In the genomic region with DNA sequence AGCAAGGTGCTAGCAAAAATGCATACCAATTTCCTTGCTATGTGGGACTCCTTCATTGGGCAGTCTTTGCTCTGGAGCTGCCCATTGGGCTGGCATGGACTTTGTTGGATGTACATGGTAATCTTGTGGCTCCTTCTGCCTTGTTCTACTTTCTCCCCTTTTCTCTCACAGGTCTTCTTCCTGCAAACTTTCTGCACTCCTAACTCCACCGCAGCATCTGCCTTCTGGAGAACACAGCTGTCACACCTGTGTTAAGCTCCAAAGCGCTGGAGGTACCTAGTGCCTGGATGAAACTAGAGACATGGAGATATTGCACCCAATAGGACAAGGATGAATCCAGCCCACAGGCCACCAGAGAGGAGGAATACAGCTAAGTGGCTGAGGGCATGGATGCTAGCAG, we compare ENCODE assay signal across 20 cellular contexts.
DNase-seq lines count a peak whose midpoint lies in the region; ATAC-seq, FAIRE-seq and TF ChIP-seq lines count a peak whose summit lies in the region.
"Had no signal": no experiment of that assay in that cellular context is flagged by ENCODE, and none has a peak within 500 bp of the region (broad histone marks: within the 10 kb centered on the region; RNA-seq: fewer than 3 reads in every experiment).

No MANE protein-coding gene starts in this region.

- H2AFZ ChIP-seq in H9 (ENCODE audit: low read length): no peak overlapping the region
- H2AFZ ChIP-seq: GM23248 had no signal

- no peaks in the 10 kb centered on the region for H3K4me1 ChIP-seq in H9 (ENCODE audit: insufficient read depth, low read length)
- no peaks in the 10 kb centered on the region for H3K4me1 ChIP-seq in pancreas
- H3K4me1 ChIP-seq: Caco-2 had no signal

- H4K8ac ChIP-seq in H9 (replicated peaks; ENCODE audit: insufficient read length, low read depth, low read length): no peak overlapping the region

- POLR2A ChIA-PET in WTC11 (lab: Charles Lee): no interaction called here

- H3K4me3 Mint-ChIP-seq in H9 (no peak overlapping the region), WTC11 (no peak overlapping the region), memory B cell (no peak overlapping the region)
- H3K4me3 Mint-ChIP-seq: B cell; CD4-positive, CD25-positive, alpha-beta regulatory T cell; CD8-positive, alpha-beta T cell had no signal

- no peak overlapping the region for H3K4ac ChIP-seq in H9 (ENCODE audit: low read depth, low read length)

- H2BK15ac ChIP-seq in H9 (ENCODE audit: low read depth, low read length): no peak overlapping the region

- H4K20me1 ChIP-seq in H9 (ENCODE audit: control insufficient read depth, insufficient read depth, insufficient read length): no peaks in the 10 kb centered on the region
- H4K20me1 ChIP-seq: BLaER1 had no signal

- no peak overlapping the region for H2BK20ac ChIP-seq in H9 (ENCODE audit: low read depth, low read length, poor library complexity, severe bottlenecking)

- intact Hi-C loops in pancreas (cut with DNase I): no loop called here

- H2AK5ac ChIP-seq in H9 (ENCODE audit: insufficient read length, low read length): no peak overlapping the region

- DNase-seq in H9: peak; percentile 22
- DNase-seq in WTC11 (ENCODE audit: low spot score): no peak
- no peak for DNase-seq in memory B cell (ENCODE audit: low spot score in 2 of 2)
- DNase-seq in hippocampal formation (lab: John Stamatoyannopoulos, UW): no peak
- no peak for DNase-seq in iPS-NIHi7 (ENCODE audit: extremely low spot score)
- DNase-seq in pancreas: no peak
- DNase-seq: Caco-2; CD4-positive, CD25-positive, alpha-beta regulatory T cell; CD8-positive, alpha-beta T cell; DMS153; DND-41; GM23248; H7 had no signal

- CTCF ChIA-PET in WTC11 (lab: Charles Lee): interaction anchor here (0.9 kb wide), 1 partner anchor 15 kb away, joined by 3 read pairs; no protein-coding TSS in a partner anchor

- H2BK120ac ChIP-seq in H9 (ENCODE audit: low read depth, low read length, poor library complexity, severe bottlenecking): no peak overlapping the region

- H3K79me2 ChIP-seq in H9 (ENCODE audit: insufficient read depth, low read length): no peaks in the 10 kb centered on the region

- H3K56ac ChIP-seq in H9 (ENCODE audit: insufficient read length, low read depth, low read length): no peak overlapping the region

- H3K27me3 Mint-ChIP-seq in H9 (ENCODE audit: low read depth) (peaks cover 11% of the 10 kb centered on the region; the same call in 1 of the 2 replicates), WTC11 (ENCODE audit: low read depth) (peaks cover 3% of the 10 kb centered on the region; the same call in 1 of the 2 replicates), memory B cell (no peaks in the 10 kb centered on the region)
- H3K27me3 Mint-ChIP-seq: B cell; CD4-positive, CD25-positive, alpha-beta regulatory T cell had no signal

- H3K27ac ChIP-seq in H9 (ENCODE audit: insufficient read length, low read depth, low read length) (no peak overlapping the region), pancreas (no peak overlapping the region)
- H3K27ac ChIP-seq: BLaER1, C4-2B, GM23248 had no signal

- no CpG with 5 or more reads among the region's 2 CpGs for WGBS in H9 (ENCODE audit: extremely low coverage, insufficient read length, low lambda C conversion rate)
- 88 to 93% methylated on average over 2 of the region's 2 CpGs for WGBS in pancreas, 2 donors

- no peak for ATAC-seq in WTC11
- ATAC-seq in memory B cell (ENCODE audit: low read depth): no peak
- ATAC-seq in pancreas: no peak
- ATAC-seq: CD8-positive, alpha-beta T cell; HCT116 had no signal

- no peaks in the 10 kb centered on the region for H3K79me1 ChIP-seq in H9 (ENCODE audit: insufficient read depth, low read depth, low read length, poor library complexity, severe bottlenecking)

- H4K5ac ChIP-seq in H9 (ENCODE audit: insufficient read length, low read depth, low read length): no peak overlapping the region

- FAIRE-seq in pancreas (lab: Jason Lieb, UNC): no peak
- FAIRE-seq: G401.6, GM12892, H1 had no signal

- H3K23me2 ChIP-seq in H9 (ENCODE audit: insufficient read length, low read depth, low read length, poor library complexity, severe bottlenecking): no peaks in the 10 kb centered on the region

- H3K27ac Mint-ChIP-seq in H9: no peak overlapping the region
- H3K27ac Mint-ChIP-seq in WTC11: peak overlapping the region; percentile 55
- H3K27ac Mint-ChIP-seq in memory B cell: peak overlapping the region; percentile 97
- H3K27ac Mint-ChIP-seq: B cell; CD4-positive, CD25-positive, alpha-beta regulatory T cell; CD8-positive, alpha-beta T cell had no signal

- H3T11ph ChIP-seq in H9 (ENCODE audit: low read length): no peak overlapping the region

- no peaks in the 10 kb centered on the region; the same call in 1 of the 2 replicates for H3K27me3 ChIP-seq in H9 (ENCODE audit: insufficient read depth, low read length)
- H3K27me3 ChIP-seq in pancreas: no peaks in the 10 kb centered on the region
- H3K27me3 ChIP-seq: BLaER1 had no signal

- no peaks in the 10 kb centered on the region for H3K9me3 ChIP-seq in H9 (ENCODE audit: control insufficient read depth, low read depth, low read length)
- H3K9me3 ChIP-seq in pancreas: no peaks in the 10 kb centered on the region
- H3K9me3 ChIP-seq: BLaER1, Caco-2 had no signal

- H3K4me3 ChIP-seq in pancreas: no peak overlapping the region
- H3K4me3 ChIP-seq: BLaER1, GM23248 had no signal

- no peaks in the 10 kb centered on the region for H3K36me3 ChIP-seq in pancreas
- H3K36me3 ChIP-seq: BLaER1 had no signal

- TF ChIP-seq CTCF in H9 (conservative IDR thresholded peaks at IDR 0.05) (no peak), WTC11 (IDR thresholded peaks at IDR 0.05) (no peak), pancreas (IDR thresholded peaks at IDR 0.05) (no peak)

- H3K4me2 ChIP-seq in H9 (ENCODE audit: insufficient read depth, insufficient read length, low read length): no peak overlapping the region
- H3K4me2 ChIP-seq: BLaER1 had no signal

- H3K14ac ChIP-seq in H9 (ENCODE audit: insufficient read depth, low read length): no peak overlapping the region; the same call in 1 of the 2 replicates

- H2BK5ac ChIP-seq in H9 (ENCODE audit: insufficient read length, low read length): no peak overlapping the region

- no peak overlapping the region for H4K91ac ChIP-seq in H9 (ENCODE audit: insufficient read length, low read depth, low read length)

- H3K4me1 Mint-ChIP-seq in H9: peaks cover 5 to 6% of the 10 kb centered on the region in 2 experiments; a peak in 3 of 4 replicates
- H3K4me1 Mint-ChIP-seq in WTC11: no peaks in the 10 kb centered on the region
- peaks cover 36% of the 10 kb centered on the region for H3K4me1 Mint-ChIP-seq in memory B cell

- no peaks in the 10 kb centered on the region for H3K36me3 Mint-ChIP-seq in H9 (ENCODE audit: insufficient read depth in 1 of 3, low read depth in 3 of 3)
- no peaks in the 10 kb centered on the region for H3K36me3 Mint-ChIP-seq in WTC11
- H3K36me3 Mint-ChIP-seq in memory B cell: no peaks in the 10 kb centered on the region
- H3K36me3 Mint-ChIP-seq: CD4-positive, CD25-positive, alpha-beta regulatory T cell; CD8-positive, alpha-beta T cell had no signal

- H3K18ac ChIP-seq in H9 (ENCODE audit: insufficient read length, low read depth, low read length): no peak overlapping the region

- H2BK12ac ChIP-seq in H9 (ENCODE audit: insufficient read length, low read depth, low read length): no peak overlapping the region

- H3K9ac ChIP-seq in H9 (ENCODE audit: extremely low read depth, insufficient read length, low read length): no peak overlapping the region
- H3K9ac ChIP-seq: BLaER1, GM23248 had no signal

- no peak overlapping the region for H3K23ac ChIP-seq in H9 (ENCODE audit: insufficient read length, low read depth, low read length)

- no peaks in the 10 kb centered on the region for H3K9me3 Mint-ChIP-seq in H9
- no peaks in the 10 kb centered on the region for H3K9me3 Mint-ChIP-seq in WTC11
- no peaks in the 10 kb centered on the region for H3K9me3 Mint-ChIP-seq in memory B cell
- H3K9me3 Mint-ChIP-seq: CD4-positive, CD25-positive, alpha-beta regulatory T cell; CD8-positive, alpha-beta T cell had no signal

TF ChIP-seq in WTC11, 78 proteins besides CTCF, POLR2A, EP300 and RAD21 (continues in another document):
- TF ChIP-seq, protein P1, sequence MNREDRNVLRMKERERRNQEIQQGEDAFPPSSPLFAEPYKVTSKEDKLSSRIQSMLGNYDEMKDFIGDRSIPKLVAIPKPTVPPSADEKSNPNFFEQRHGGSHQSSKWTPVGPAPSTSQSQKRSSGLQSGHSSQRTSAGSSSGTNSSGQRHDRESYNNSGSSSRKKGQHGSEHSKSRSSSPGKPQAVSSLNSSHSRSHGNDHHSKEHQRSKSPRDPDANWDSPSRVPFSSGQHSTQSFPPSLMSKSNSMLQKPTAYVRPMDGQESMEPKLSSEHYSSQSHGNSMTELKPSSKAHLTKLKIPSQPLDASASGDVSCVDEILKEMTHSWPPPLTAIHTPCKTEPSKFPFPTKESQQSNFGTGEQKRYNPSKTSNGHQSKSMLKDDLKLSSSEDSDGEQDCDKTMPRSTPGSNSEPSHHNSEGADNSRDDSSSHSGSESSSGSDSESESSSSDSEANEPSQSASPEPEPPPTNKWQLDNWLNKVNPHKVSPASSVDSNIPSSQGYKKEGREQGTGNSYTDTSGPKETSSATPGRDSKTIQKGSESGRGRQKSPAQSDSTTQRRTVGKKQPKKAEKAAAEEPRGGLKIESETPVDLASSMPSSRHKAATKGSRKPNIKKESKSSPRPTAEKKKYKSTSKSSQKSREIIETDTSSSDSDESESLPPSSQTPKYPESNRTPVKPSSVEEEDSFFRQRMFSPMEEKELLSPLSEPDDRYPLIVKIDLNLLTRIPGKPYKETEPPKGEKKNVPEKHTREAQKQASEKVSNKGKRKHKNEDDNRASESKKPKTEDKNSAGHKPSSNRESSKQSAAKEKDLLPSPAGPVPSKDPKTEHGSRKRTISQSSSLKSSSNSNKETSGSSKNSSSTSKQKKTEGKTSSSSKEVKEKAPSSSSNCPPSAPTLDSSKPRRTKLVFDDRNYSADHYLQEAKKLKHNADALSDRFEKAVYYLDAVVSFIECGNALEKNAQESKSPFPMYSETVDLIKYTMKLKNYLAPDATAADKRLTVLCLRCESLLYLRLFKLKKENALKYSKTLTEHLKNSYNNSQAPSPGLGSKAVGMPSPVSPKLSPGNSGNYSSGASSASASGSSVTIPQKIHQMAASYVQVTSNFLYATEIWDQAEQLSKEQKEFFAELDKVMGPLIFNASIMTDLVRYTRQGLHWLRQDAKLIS (CRISPR knock-in tag; IDR thresholded peaks at IDR 0.05; ENCODE audit: borderline replicate concordance): no peak
- TF ChIP-seq HMGA2 (CRISPR knock-in tag; IDR thresholded peaks at IDR 0.05) (no peak), CREM (CRISPR knock-in tag; IDR thresholded peaks at IDR 0.05) (no peak), FOXJ3 (CRISPR knock-in tag; IDR thresholded peaks at IDR 0.05; ENCODE audit: borderline replicate concordance) (no peak), SP1 (CRISPR knock-in tag; conservative IDR thresholded peaks at IDR 0.05) (no peak), ELF4 (CRISPR knock-in tag; IDR thresholded peaks at IDR 0.05; ENCODE audit: low read depth) (no peak), ZNF416 (CRISPR knock-in tag; IDR thresholded peaks at IDR 0.05) (no peak), ZNF232 (CRISPR knock-in tag; IDR thresholded peaks at IDR 0.05) (no peak), IRF2 (CRISPR knock-in tag; IDR thresholded peaks at IDR 0.05; ENCODE audit: borderline replicate concordance, low read depth) (no peak)

Comparison
In these comparisons a context has a peak if more than half of its experiments do, and no peak if none do; other contexts are left out.
1. H3K27ac Mint-ChIP-seq: peak in WTC11 (single experiment) and memory B cell (single experiment); none in H9 (0 of 3).